In the genomic region with DNA sequence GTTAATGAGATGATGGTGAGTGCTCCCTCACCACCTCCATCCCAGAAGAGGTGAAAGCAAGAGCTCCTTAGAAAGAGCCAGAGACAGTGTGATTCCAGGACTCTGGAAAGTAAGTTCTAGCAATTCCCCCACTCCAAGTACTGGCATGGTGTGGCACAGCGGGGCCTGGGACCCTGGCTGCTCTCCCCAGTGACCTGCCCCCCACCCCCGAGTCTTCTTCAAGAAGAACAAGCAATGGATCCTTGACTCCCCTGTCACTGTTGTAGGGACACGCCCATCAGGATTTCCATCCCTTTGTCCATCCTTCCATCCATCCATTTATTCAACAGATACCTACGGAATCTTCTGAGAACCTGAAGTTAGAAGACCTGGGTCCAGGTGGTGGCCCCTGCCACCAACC, we compare ENCODE assay signal across 21 cellular contexts. TPM values are rescaled to one million over a fixed set of nuclear protein-coding genes. Genes with fewer than 3 reads are reported as not detected.
DNase-seq lines count a peak whose midpoint lies in the region; ATAC-seq and TF ChIP-seq lines count a peak whose summit lies in the region.
"Had no signal": no experiment of that assay in that cellular context is flagged by ENCODE, and none has a peak within 500 bp of the region (broad histone marks: within the 10 kb centered on the region; RNA-seq: fewer than 3 reads in every experiment).

No MANE protein-coding gene starts in this region.

- POLR2A ChIA-PET in SK-N-SH (lab: Yijun Ruan, JAX) = interaction anchor here (1.0 to 3.6 kb wide), 5 partner anchors 10 to 45 kb away, joined by 3 to 53 read pairs (median 8); partner anchors contain the start of gene C11orf96

- TF ChIP-seq CTCF in SK-N-SH (IDR thresholded peaks at IDR 0.05) (no peak), fibroblast of lung (conservative IDR thresholded peaks at IDR 0.05 in 1 of 2, IDR thresholded peaks at IDR 0.05 in 1 of 2; ENCODE audit: low read depth in 1 of 2, low read length in 2 of 2) (no peak), parathyroid adenoma (IDR thresholded peaks at IDR 0.05) (no peak), thyroid gland (IDR thresholded peaks at IDR 0.05) (no peak)

- peaks cover 8% of the 10 kb centered on the region; the same call in 1 of the 2 replicates for H3K27me3 ChIP-seq in SK-N-SH (ENCODE audit: insufficient read depth)
- H3K27me3 ChIP-seq in fibroblast of lung (ENCODE audit: control insufficient read depth, insufficient read depth, low read length) = peaks cover 18% of the 10 kb centered on the region
- no peaks in the 10 kb centered on the region for H3K27me3 ChIP-seq in parathyroid adenoma (ENCODE audit: control insufficient read depth, insufficient read depth, low read length)
- no peaks in the 10 kb centered on the region for H3K27me3 ChIP-seq in thyroid gland

- H3K79me2 ChIP-seq in SK-N-SH (ENCODE audit: insufficient read depth) (no peaks in the 10 kb centered on the region), fibroblast of lung (ENCODE audit: control insufficient read depth, insufficient read depth, low read length) (no peaks in the 10 kb centered on the region), parathyroid adenoma (no peaks in the 10 kb centered on the region)

- H4K20me1 ChIP-seq in SK-N-SH (ENCODE audit: insufficient read depth) (no peaks in the 10 kb centered on the region), fibroblast of lung (ENCODE audit: control insufficient read depth, extremely low read depth, insufficient read depth, low read length) (no peaks in the 10 kb centered on the region)

- intact Hi-C loops in thyroid gland (cut with DNase I) = no loop called here

- TF ChIP-seq RAD21 in SK-N-SH (IDR thresholded peaks at IDR 0.05; ENCODE audit: low read length) = no peak

- WGBS in SK-N-SH (ENCODE audit: low lambda C conversion rate) = 80% methylated on average over 4 of the region's 4 CpGs
- 87 to 96% methylated on average over 4 of the region's 4 CpGs for WGBS in thyroid gland, 2 donors

- CTCF ChIA-PET in SK-N-SH (lab: Yijun Ruan, JAX) = interaction anchor here (1.0 to 3.8 kb wide), 10 partner anchors 17 to 97 kb away, joined by 3 to 25 read pairs (median 6); no protein-coding TSS in a partner anchor

- no peak for DNase-seq in SK-N-SH
- no peak for DNase-seq in fibroblast of lung (ENCODE audit: low read depth in 2 of 2)
- DNase-seq in thyroid gland = no peak
- no peak for DNase-seq in activated naive CD4-positive, alpha-beta T cell treated with Interleukin-2 at 50 U/mL for 16 hours
- no peak for DNase-seq in stimulated activated CD4-positive, alpha-beta T cell treated with anti-CD3 and anti-CD28 coated beads, Interleukin-2, amount 100 ng/mL, for 24 hours
- DNase-seq: activated CD4-positive, alpha-beta memory T cell treated with anti-CD3 and anti-CD28 coated beads, Interleukin-2, amount 10 ng/mL, durations not matched to agents 7 days and 5 days; activated T-cell treated with anti-CD3 and anti-CD28 coated beads, Interleukin-2, amount 50 U/mL, for 1 hour; AML-193; effector CD4-positive, alpha-beta T cell; erythroblast; KG1; NCI-H187 treated with DMSO at 0.1 percent for 48 hours; SIG-M5; T-helper 2 cell had no signal

- H3K27ac ChIP-seq in SK-N-SH (ENCODE audit: low read depth in 2 of 2, low read length in 1 of 2) = peak overlapping the region; percentile 79 to 96
- H3K27ac ChIP-seq in fibroblast of lung (ENCODE audit: insufficient read depth, low read length) = no peak overlapping the region
- H3K27ac ChIP-seq in parathyroid adenoma = peak overlapping the region; percentile 70
- peak overlapping the region in 2 of 3 donors; percentile 33 to 74 for H3K27ac ChIP-seq in thyroid gland
- H3K27ac ChIP-seq: 22Rv1, neutrophil had no signal

- H3K4me1 ChIP-seq in SK-N-SH (ENCODE audit: control insufficient read depth in 1 of 2, insufficient read depth in 2 of 2, low read depth in 1 of 2, low read length in 1 of 2) = peaks cover 12 to 56% of the 10 kb centered on the region in 2 experiments; a peak in 3 of 4 replicates
- peaks cover 24% of the 10 kb centered on the region for H3K4me1 ChIP-seq in fibroblast of lung (ENCODE audit: control insufficient read depth, extremely low read depth, insufficient read depth, low read length)
- H3K4me1 ChIP-seq in parathyroid adenoma = no peaks in the 10 kb centered on the region
- peaks cover 0 to 33% of the 10 kb centered on the region in 2 donors for H3K4me1 ChIP-seq in thyroid gland

- no peaks in the 10 kb centered on the region for H3K9me3 ChIP-seq in SK-N-SH
- H3K9me3 ChIP-seq in fibroblast of lung (ENCODE audit: control insufficient read depth, insufficient read depth, low read depth, low read length) = no peaks in the 10 kb centered on the region
- H3K9me3 ChIP-seq in parathyroid adenoma (ENCODE audit: control insufficient read depth, low read length) = no peaks in the 10 kb centered on the region
- no peaks in the 10 kb centered on the region for H3K9me3 ChIP-seq in thyroid gland
- H3K9me3 ChIP-seq: mucosa of descending colon, neutrophil had no signal

- H3K4me3 ChIP-seq in SK-N-SH (ENCODE audit: low read depth in 2 of 2, low read length in 1 of 2) (peak overlapping the region in 1 of 2 experiments; percentile 15; a peak in 1 of 4 replicates), fibroblast of lung (replicated peaks in 1 of 4; ENCODE audit: control extremely low read depth in 1 of 4, insufficient read depth in 1 of 4, low read depth in 3 of 4, low read length in 4 of 4) (no peak overlapping the region), parathyroid adenoma (ENCODE audit: low read depth, low read length) (no peak overlapping the region), thyroid gland (replicated peaks in 1 of 3) (no peak overlapping the region)
- H3K4me3 ChIP-seq: GM23338, mucosa of descending colon had no signal

- peaks cover 7% of the 10 kb centered on the region for H3F3A ChIP-seq in SK-N-SH (replicated peaks; ENCODE audit: insufficient read depth)

- H3K9me2 ChIP-seq in SK-N-SH = no peaks in the 10 kb centered on the region

- ATAC-seq in SK-N-SH treated with all-trans-retinoic acid at 6 μM for 48 hours = no peak
- ATAC-seq in HG03378 (IDR thresholded peaks at IDR 0.05; ENCODE audit: unreplicated experiment) = no peak
- ATAC-seq: GM23338 had no signal

- H3K36me3 ChIP-seq in SK-N-SH (replicated peaks in 1 of 2; ENCODE audit: control insufficient read depth in 1 of 2, insufficient read depth in 2 of 2, low read length in 1 of 2) (no peaks in the 10 kb centered on the region), fibroblast of lung (ENCODE audit: control insufficient read depth, insufficient read depth, low read length) (no peaks in the 10 kb centered on the region), parathyroid adenoma (ENCODE audit: control insufficient read depth, insufficient read depth, low read length) (no peaks in the 10 kb centered on the region), thyroid gland (no peaks in the 10 kb centered on the region)
- H3K36me3 ChIP-seq: neutrophil had no signal

- TF ChIP-seq POLR2A in thyroid gland (IDR thresholded peaks at IDR 0.05) = no peak

- no peak overlapping the region for H3K9ac ChIP-seq in SK-N-SH
- no peak overlapping the region for H3K9ac ChIP-seq in fibroblast of lung (ENCODE audit: insufficient read depth, low read length)
- no peak overlapping the region for H3K9ac ChIP-seq in parathyroid adenoma

- H2AFZ ChIP-seq in SK-N-SH (ENCODE audit: low read depth) = no peak overlapping the region
- H2AFZ ChIP-seq in fibroblast of lung (ENCODE audit: low read length) = no peak overlapping the region
- H2AFZ ChIP-seq in parathyroid adenoma = no peak overlapping the region
- H2AFZ ChIP-seq: GM23338 had no signal

- peak overlapping the region; percentile 52 for H3K4me2 ChIP-seq in SK-N-SH
- H3K4me2 ChIP-seq in fibroblast of lung (ENCODE audit: extremely low read depth, insufficient read depth, low read length) = peak overlapping the region; percentile 48
- no peak overlapping the region for H3K4me2 ChIP-seq in parathyroid adenoma (ENCODE audit: low read length)
- H3K4me2 ChIP-seq: GM23338 had no signal

- TF ChIP-seq EP300 in SK-N-SH (IDR thresholded peaks at IDR 0.05; ENCODE audit: borderline replicate concordance in 1 of 2, low read depth in 1 of 2, low read length in 1 of 2) = no peak

TF ChIP-seq in SK-N-SH, 30 proteins besides CTCF, POLR2A, EP300 and RAD21 (continues in another document):
- TF ChIP-seq GABPA (IDR thresholded peaks at IDR 0.05; ENCODE audit: low read depth) = no peak
- TF ChIP-seq EZH2phosphoT487 (IDR thresholded peaks at IDR 0.05; ENCODE audit: borderline replicate concordance, low read depth) = no peak
- TF ChIP-seq RXRA (IDR thresholded peaks at IDR 0.05; ENCODE audit: borderline replicate concordance, low read depth) = no peak
- no peak for TF ChIP-seq NFIC (IDR thresholded peaks at IDR 0.05; ENCODE audit: borderline replicate concordance)
- no peak for TF ChIP-seq NRF1 (IDR thresholded peaks at IDR 0.05; ENCODE audit: low read depth, low read length)
- TF ChIP-seq YY1 (IDR thresholded peaks at IDR 0.05; ENCODE audit: low read depth) = no peak

TF ChIP-seq in SK-N-SH treated with all-trans-retinoic acid at 6 μM for 48 hours, 23 proteins besides CTCF, POLR2A, EP300 and RAD21 (continues in another document):
- TF ChIP-seq TCF4 (CRISPR knock-in tag; IDR thresholded peaks at IDR 0.05; ENCODE audit: borderline replicate concordance) = no peak
- TF ChIP-seq BACH2 (CRISPR knock-in tag; IDR thresholded peaks at IDR 0.05; ENCODE audit: borderline replicate concordance) = no peak
- no peak for TF ChIP-seq TOX (CRISPR knock-in tag; IDR thresholded peaks at IDR 0.05; ENCODE audit: borderline replicate concordance)
- TF ChIP-seq ZNF8 (CRISPR knock-in tag; IDR thresholded peaks at IDR 0.05) = no peak
- TF ChIP-seq ISL1 (CRISPR knock-in tag; IDR thresholded peaks at IDR 0.05) = no peak
- TF ChIP-seq, protein P1, sequence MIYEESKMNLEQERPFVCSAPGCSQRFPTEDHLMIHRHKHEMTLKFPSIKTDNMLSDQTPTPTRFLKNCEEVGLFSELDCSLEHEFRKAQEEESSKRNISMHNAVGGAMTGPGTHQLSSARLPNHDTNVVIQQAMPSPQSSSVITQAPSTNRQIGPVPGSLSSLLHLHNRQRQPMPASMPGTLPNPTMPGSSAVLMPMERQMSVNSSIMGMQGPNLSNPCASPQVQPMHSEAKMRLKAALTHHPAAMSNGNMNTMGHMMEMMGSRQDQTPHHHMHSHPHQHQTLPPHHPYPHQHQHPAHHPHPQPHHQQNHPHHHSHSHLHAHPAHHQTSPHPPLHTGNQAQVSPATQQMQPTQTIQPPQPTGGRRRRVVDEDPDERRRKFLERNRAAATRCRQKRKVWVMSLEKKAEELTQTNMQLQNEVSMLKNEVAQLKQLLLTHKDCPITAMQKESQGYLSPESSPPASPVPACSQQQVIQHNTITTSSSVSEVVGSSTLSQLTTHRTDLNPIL (CRISPR knock-in tag; IDR thresholded peaks at IDR 0.05; ENCODE audit: low read depth) = no peak

RNA-seq across cellular contexts. Expression of gene C11orf96, which starts 44.4 kb away (rescaled TPM):
- polyA plus RNA-seq in SK-N-SH (2012; rRNA removed) (11.1 and 18.0 TPM in 2 replicates), fibroblast of lung (0.80 and 2.5 TPM in 2 replicates)
- polyA plus RNA-seq in SK-N-SH (2012; cell fraction: cytosol; rRNA removed) = 14.6 and 28.5 TPM in 2 replicates
- 20.2 and 38.7 TPM in 2 replicates for polyA plus RNA-seq in SK-N-SH (2012; cell fraction: nucleus; rRNA removed)
- total RNA-seq in fibroblast of lung (5.6 and 8.4 TPM in 2 replicates), thyroid gland (100 to 1,000 TPM in 1 of 4 donors, 10 to 100 TPM in 3; 27.7 to 100 (median 73.5) TPM)
- polyA plus RNA-seq in fibroblast of lung (2012) = 0.92 and 3.7 TPM in 2 replicates
- 0.90 TPM in 1 of 2 replicates, not detected in the other for polyA minus RNA-seq in fibroblast of lung (ENCODE audit: low replicate concordance)
